20 cellular contexts compared by ENCODE assay signal in genomic region chr2:227454323-227454860, GRCh38.
"Had no signal": no experiment of that assay in that cellular context is flagged by ENCODE, and none has a peak within 500 bp of the region (broad histone marks: within the 10 kb centered on the region; RNA-seq: fewer than 3 reads in every experiment).

No MANE protein-coding gene starts in this region.

- H3K4me3 Mint-ChIP-seq: memory B cell; naive thymus-derived CD4-positive, alpha-beta T cell; T-helper 2 cell treated with Interferon-gamma antibody and Interleukin-4, amounts not matched to agents 5 μg/mL and 100 μg/mL, for 36 hours had no signal

- H3K9me3 ChIP-seq: adrenal gland, mucosa of descending colon, tibial nerve, uterus had no signal

- H3K36me3 Mint-ChIP-seq: memory B cell; naive thymus-derived CD4-positive, alpha-beta T cell had no signal

- H3K36me3 ChIP-seq: adrenal gland, tibial nerve, uterus had no signal

- H3K27ac ChIP-seq: adrenal gland, coronary artery, parathyroid adenoma, tibial nerve, uterus had no signal

- DNase-seq: activated CD4-positive, CD25-positive, alpha-beta regulatory T cell; activated effector memory CD4-positive, alpha-beta T cell treated with anti-CD3 and anti-CD28 coated beads, Interleukin-2, amount 50 U/mL, for 16 hours; activated T-cell treated with anti-CD3 and anti-CD28 coated beads, Interleukin-2, amount 50 U/mL, for 1 hour; adrenal gland; hypothalamus; kidney glomerular epithelial cell; left ventricle myocardium superior; mucosa of descending colon; naive thymus-derived CD4-positive, alpha-beta T cell; retina; stimulated activated CD4-positive, alpha-beta T cell treated with anti-CD3 and anti-CD28 coated beads, Interleukin-12 subunit alpha, Interleukin-12 subunit beta, amount 100 ng/mL, for 4 hours; stimulated activated CD4-positive, alpha-beta T cell treated with anti-CD3 and anti-CD28 coated beads, Interleukin-2, amount 100 ng/mL, for 24 hours; substantia nigra; uterus had no signal

- H2AFZ ChIP-seq: parathyroid adenoma had no signal

- H3K4me3 ChIP-seq: adrenal gland, coronary artery, mucosa of descending colon, tibial nerve, uterus had no signal

- H3K79me2 ChIP-seq: parathyroid adenoma had no signal

- H3K27ac Mint-ChIP-seq: memory B cell; T-helper 2 cell treated with Interferon-gamma antibody and Interleukin-4, amounts not matched to agents 5 μg/mL and 100 μg/mL, for 36 hours had no signal

- H3K27me3 ChIP-seq: adrenal gland, tibial nerve, uterus had no signal

- H3K4me1 ChIP-seq: parathyroid adenoma, uterus had no signal

- H3K9ac ChIP-seq: parathyroid adenoma had no signal

- H3K27me3 Mint-ChIP-seq: memory B cell; naive thymus-derived CD4-positive, alpha-beta T cell had no signal

- ATAC-seq: esophagus mucosa; left ventricle myocardium superior; mucosa of descending colon; naive thymus-derived CD4-positive, alpha-beta T cell had no signal

- H3K9me3 Mint-ChIP-seq: memory B cell; naive thymus-derived CD4-positive, alpha-beta T cell; T-helper 2 cell treated with Interferon-gamma antibody and Interleukin-4, amounts not matched to agents 5 μg/mL and 100 μg/mL, for 36 hours had no signal
